20 cellular contexts compared by ENCODE assay signal in the genomic region with DNA sequence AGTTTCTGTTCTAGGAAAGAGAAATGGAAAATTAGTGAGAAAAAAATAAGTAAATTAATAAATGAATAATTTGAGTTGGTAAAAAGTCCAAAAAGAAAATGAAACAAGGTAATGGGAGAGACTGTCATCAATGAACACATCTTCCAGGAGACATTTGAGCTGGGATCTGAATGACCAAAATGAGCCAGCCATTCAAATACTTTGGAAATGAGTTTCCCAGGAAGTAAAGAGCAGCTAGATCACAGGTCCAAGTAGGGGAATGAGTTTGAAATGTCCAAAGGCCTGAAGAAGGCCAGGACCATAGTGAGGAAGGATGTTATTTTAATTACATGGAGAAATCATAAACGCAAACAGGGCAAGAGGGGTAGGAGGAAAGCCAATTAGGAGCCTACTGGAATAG. TPM values are rescaled to one million over a fixed set of nuclear protein-coding genes. Genes with fewer than 3 reads are reported as not detected.
"Had no signal": no experiment of that assay in that cellular context is flagged by ENCODE, and none has a peak within 500 bp of the region (broad histone marks: within the 10 kb centered on the region; RNA-seq: fewer than 3 reads in every experiment).

No MANE protein-coding gene starts in this region.

- H3K4me2 ChIP-seq: neural progenitor cell had no signal

- H3K36me3 ChIP-seq: adrenal gland, esophagus muscularis mucosa, neural progenitor cell, ovary, thoracic aorta, upper lobe of right lung had no signal

- H3K27ac Mint-ChIP-seq: activated CD4-positive, alpha-beta memory T cell treated with anti-CD3 and anti-CD28 coated beads, Interleukin-2, amount 10 ng/mL, durations not matched to agents 7 days and 5 days; activated naive CD4-positive, alpha-beta T cell treated with anti-CD3 and anti-CD28 coated beads, Interleukin-2, amount 10 ng/mL, durations not matched to agents 7 days and 5 days; neural progenitor cell; stimulated activated effector memory CD8-positive, alpha-beta T cell treated with anti-CD3 and anti-CD28 coated beads, Interleukin-12 subunit alpha, Interleukin-12 subunit beta, amount 100 ng/mL, for 72 hours; T-helper 2 cell treated with Interferon-gamma antibody and Interleukin-4, amounts not matched to agents 5 μg/mL and 100 μg/mL, for 36 hours had no signal

- H3K27ac ChIP-seq: adrenal gland, esophagus muscularis mucosa, neural progenitor cell, ovary, upper lobe of right lung had no signal

- H3K4me1 Mint-ChIP-seq: neural progenitor cell; stimulated activated effector memory CD8-positive, alpha-beta T cell treated with anti-CD3 and anti-CD28 coated beads, Interleukin-12 subunit alpha, Interleukin-12 subunit beta, amount 100 ng/mL, for 72 hours had no signal

- ATAC-seq: left cardiac atrium; naive thymus-derived CD4-positive, alpha-beta T cell; sciatic nerve; stimulated activated effector memory CD8-positive, alpha-beta T cell treated with anti-CD3 and anti-CD28 coated beads, Interleukin-12 subunit alpha, Interleukin-12 subunit beta, amount 100 ng/mL, for 72 hours; upper lobe of right lung had no signal

- H3K9me3 ChIP-seq: adrenal gland, esophagus muscularis mucosa, ovary, thoracic aorta, upper lobe of right lung had no signal

- H3K4me3 ChIP-seq: adrenal gland, esophagus muscularis mucosa, neural progenitor cell, ovary, thoracic aorta, upper lobe of right lung had no signal

- H3K9ac ChIP-seq: neural progenitor cell had no signal

- H3K36me3 Mint-ChIP-seq: activated naive CD4-positive, alpha-beta T cell treated with anti-CD3 and anti-CD28 coated beads, Interleukin-2, amount 10 ng/mL, durations not matched to agents 7 days and 5 days; naive thymus-derived CD4-positive, alpha-beta T cell; neural progenitor cell; stimulated activated effector memory CD8-positive, alpha-beta T cell treated with anti-CD3 and anti-CD28 coated beads, Interleukin-12 subunit alpha, Interleukin-12 subunit beta, amount 100 ng/mL, for 72 hours had no signal

- DNase-seq: activated CD4-positive, alpha-beta memory T cell treated with anti-CD3 and anti-CD28 coated beads, Interleukin-2, amount 10 ng/mL, durations not matched to agents 7 days and 5 days; activated CD4-positive, alpha-beta T cell treated with anti-CD3 and anti-CD28 coated beads for 48 hours; activated CD4-positive, CD25-positive, alpha-beta regulatory T cell; activated naive CD4-positive, alpha-beta T cell treated with anti-CD3 and anti-CD28 coated beads, Interleukin-2, amount 10 ng/mL, durations not matched to agents 7 days and 5 days; activated T-cell treated with anti-CD3 and anti-CD28 coated beads, Interleukin-2, amount 50 U/mL, for 1 hour; adrenal gland; dermis blood vessel endothelial cell; effector memory CD4-positive, alpha-beta T cell; left cardiac atrium; mesendoderm; naive thymus-derived CD4-positive, alpha-beta T cell; ovary; stimulated activated CD4-positive, alpha-beta T cell treated with anti-CD3 and anti-CD28 coated beads, Interleukin-4, amount 100 ng/mL, for 24 hours; upper lobe of right lung had no signal

- H3K9me3 Mint-ChIP-seq: activated CD4-positive, alpha-beta memory T cell treated with anti-CD3 and anti-CD28 coated beads, Interleukin-2, amount 10 ng/mL, durations not matched to agents 7 days and 5 days; activated naive CD4-positive, alpha-beta T cell treated with anti-CD3 and anti-CD28 coated beads, Interleukin-2, amount 10 ng/mL, durations not matched to agents 7 days and 5 days; naive thymus-derived CD4-positive, alpha-beta T cell; neural progenitor cell; stimulated activated effector memory CD8-positive, alpha-beta T cell treated with anti-CD3 and anti-CD28 coated beads, Interleukin-12 subunit alpha, Interleukin-12 subunit beta, amount 100 ng/mL, for 72 hours; T-helper 2 cell treated with Interferon-gamma antibody and Interleukin-4, amounts not matched to agents 5 μg/mL and 100 μg/mL, for 36 hours had no signal

- H3K27me3 ChIP-seq: adrenal gland, esophagus muscularis mucosa, ovary, upper lobe of right lung had no signal

- H3K4me3 Mint-ChIP-seq: activated CD4-positive, alpha-beta memory T cell treated with anti-CD3 and anti-CD28 coated beads, Interleukin-2, amount 10 ng/mL, durations not matched to agents 7 days and 5 days; activated naive CD4-positive, alpha-beta T cell treated with anti-CD3 and anti-CD28 coated beads, Interleukin-2, amount 10 ng/mL, durations not matched to agents 7 days and 5 days; naive thymus-derived CD4-positive, alpha-beta T cell; neural progenitor cell; stimulated activated effector memory CD8-positive, alpha-beta T cell treated with anti-CD3 and anti-CD28 coated beads, Interleukin-12 subunit alpha, Interleukin-12 subunit beta, amount 100 ng/mL, for 72 hours; T-helper 2 cell treated with Interferon-gamma antibody and Interleukin-4, amounts not matched to agents 5 μg/mL and 100 μg/mL, for 36 hours had no signal

- H3K27me3 Mint-ChIP-seq: activated CD4-positive, alpha-beta memory T cell treated with anti-CD3 and anti-CD28 coated beads, Interleukin-2, amount 10 ng/mL, durations not matched to agents 7 days and 5 days; naive thymus-derived CD4-positive, alpha-beta T cell had no signal

- H3K4me1 ChIP-seq: neural progenitor cell had no signal

- H2AFZ ChIP-seq: neural progenitor cell had no signal

RNA-seq across cellular contexts. Expression of a gene that starts 6.6 kb away (rescaled TPM):
- total RNA-seq: activated CD4-positive, alpha-beta memory T cell treated with anti-CD3 and anti-CD28 coated beads, Interleukin-2, amount 10 ng/mL, durations not matched to agents 7 days and 5 days; naive thymus-derived CD4-positive, alpha-beta T cell had no signal
- polyA plus RNA-seq: naive thymus-derived CD4-positive, alpha-beta T cell had no signal
